In genomic region chr11:119018074-119018938, GRCh38 we compare ENCODE assay signal across 1 cellular context.
TF ChIP-seq lines count a peak whose summit lies in the region.

TSS of gene RPS25 (minus strand) at chr11:119018343. CDS start at chr11:119018284, 59 bp downstream.
TSS of gene TRAPPC4 (plus strand) at chr11:119018766. CDS start at chr11:119018796, 30 bp downstream.

TF ChIP-seq in HepG2, 621 proteins besides CTCF, POLR2A, EP300 and RAD21 (continued from another document and continues in another):
- TF ChIP-seq HIC2 (CRISPR knock-in tag; IDR thresholded peaks at IDR 0.05; ENCODE audit: low read depth) (no peak), RXRA (CRISPR knock-in tag; IDR thresholded peaks at IDR 0.05) (0 out of 2 replicates have a peak, but pooled peaks have one; percentile 37), ZFYVE20 (CRISPR knock-in tag; IDR thresholded peaks at IDR 0.05; ENCODE audit: borderline replicate concordance, low read depth) (no peak), CBX5 (CRISPR knock-in tag; IDR thresholded peaks at IDR 0.05; ENCODE audit: borderline replicate concordance) (peak; percentile 49; the same call in 1 of the 2 replicates), MYPOP (CRISPR knock-in tag; IDR thresholded peaks at IDR 0.05) (peak; percentile 92; the same call in 1 of the 2 replicates), ZNF713 (CRISPR knock-in tag; IDR thresholded peaks at IDR 0.05) (no peak), ZHX2 (IDR thresholded peaks at IDR 0.05; ENCODE audit: low read depth) (peak; percentile 90), ZHX2 (CRISPR knock-in tag; IDR thresholded peaks at IDR 0.05; ENCODE audit: borderline replicate concordance) (peak; percentile 80; the same call in 1 of the 2 replicates), SMYD3 (CRISPR knock-in tag; IDR thresholded peaks at IDR 0.05) (no peak), ATF3 (CRISPR knock-in tag; IDR thresholded peaks at IDR 0.05) (0 out of 2 replicates have a peak, but pooled peaks have one; percentile 9), RORA (CRISPR knock-in tag; IDR thresholded peaks at IDR 0.05) (no peak), CEBPZ (IDR thresholded peaks at IDR 0.05; ENCODE audit: low read length) (no peak), ZZZ3 (CRISPR knock-in tag; IDR thresholded peaks at IDR 0.05; ENCODE audit: borderline replicate concordance) (peak; percentile 41; the same call in 1 of the 2 replicates), ZNF451 (CRISPR knock-in tag; IDR thresholded peaks at IDR 0.05) (no peak), XRCC5 (optimal IDR thresholded peaks at IDR 0.05; ENCODE audit: low read length) (peak; percentile 60), ZNF503 (CRISPR knock-in tag; IDR thresholded peaks at IDR 0.05) (0 out of 2 replicates have a peak, but pooled peaks have one; percentile 51), SP4 (CRISPR knock-in tag; IDR thresholded peaks at IDR 0.05) (peak; percentile 90), ZNF597 (CRISPR knock-in tag; IDR thresholded peaks at IDR 0.05) (no peak), ATF2 (CRISPR knock-in tag; IDR thresholded peaks at IDR 0.05) (no peak; the same call in 1 of the 2 replicates), PBX3 (CRISPR knock-in tag; IDR thresholded peaks at IDR 0.05; ENCODE audit: borderline replicate concordance) (no peak), TFDP2 (CRISPR knock-in tag; IDR thresholded peaks at IDR 0.05) (peak; percentile 38), BHLHE40 (IDR thresholded peaks at IDR 0.05; ENCODE audit: low read length) (no peak), FOXA1 (IDR thresholded peaks at IDR 0.05) (no peak), FOXA1 (CRISPR knock-in tag; IDR thresholded peaks at IDR 0.05) (peak; percentile 38; the same call in 1 of the 2 replicates), TAF15 (IDR thresholded peaks at IDR 0.05; ENCODE audit: low read depth, low read length, poor library complexity, severe bottlenecking) (no peak), AKAP8 (CRISPR knock-in tag; IDR thresholded peaks at IDR 0.05) (peak; percentile 56; the same call in 1 of the 2 replicates), ZNF337 (CRISPR knock-in tag; IDR thresholded peaks at IDR 0.05; ENCODE audit: borderline replicate concordance, low read depth) (no peak), MTA1 (CRISPR knock-in tag; IDR thresholded peaks at IDR 0.05; ENCODE audit: borderline replicate concordance) (no peak), MAF1 (CRISPR knock-in tag; IDR thresholded peaks at IDR 0.05; ENCODE audit: borderline replicate concordance) (no peak), THRA (CRISPR knock-in tag; IDR thresholded peaks at IDR 0.05; ENCODE audit: borderline replicate concordance) (no peak; the same call in 1 of the 2 replicates), GABPB1 (CRISPR knock-in tag; IDR thresholded peaks at IDR 0.05) (peak; percentile 98), ZMAT5 (CRISPR knock-in tag; IDR thresholded peaks at IDR 0.05; ENCODE audit: borderline replicate concordance, low read depth) (no peak), ZNF576 (CRISPR knock-in tag; IDR thresholded peaks at IDR 0.05) (0 out of 2 replicates have a peak, but pooled peaks have one; percentile 61)
